ENCODE assay signal across 2 cellular contexts in the genomic region with DNA sequence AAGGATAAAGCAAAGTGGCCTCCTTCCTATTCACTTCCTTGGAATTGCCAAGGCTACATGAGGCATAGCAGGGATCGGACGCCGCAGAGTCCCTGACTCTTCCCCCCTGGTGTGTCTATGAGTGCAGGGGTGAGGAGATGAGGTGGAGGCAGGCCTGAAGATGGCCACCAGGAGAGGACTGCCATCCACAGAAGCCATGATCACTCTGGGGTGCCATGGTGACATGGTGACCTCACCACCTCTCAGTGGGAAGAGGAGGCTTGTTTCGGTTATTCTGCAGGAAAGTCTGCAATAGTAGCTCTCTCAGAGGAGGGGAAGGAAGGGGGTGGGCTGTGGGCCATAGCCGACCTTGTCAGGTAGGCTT.
TF ChIP-seq lines count a peak whose summit lies in the region.

No MANE protein-coding gene starts in this region.

TF ChIP-seq in SK-N-SH treated with all-trans-retinoic acid at 6 μM for 48 hours, 23 proteins besides CTCF, POLR2A, EP300 and RAD21 (continued from another document):
- TF ChIP-seq, protein P1, sequence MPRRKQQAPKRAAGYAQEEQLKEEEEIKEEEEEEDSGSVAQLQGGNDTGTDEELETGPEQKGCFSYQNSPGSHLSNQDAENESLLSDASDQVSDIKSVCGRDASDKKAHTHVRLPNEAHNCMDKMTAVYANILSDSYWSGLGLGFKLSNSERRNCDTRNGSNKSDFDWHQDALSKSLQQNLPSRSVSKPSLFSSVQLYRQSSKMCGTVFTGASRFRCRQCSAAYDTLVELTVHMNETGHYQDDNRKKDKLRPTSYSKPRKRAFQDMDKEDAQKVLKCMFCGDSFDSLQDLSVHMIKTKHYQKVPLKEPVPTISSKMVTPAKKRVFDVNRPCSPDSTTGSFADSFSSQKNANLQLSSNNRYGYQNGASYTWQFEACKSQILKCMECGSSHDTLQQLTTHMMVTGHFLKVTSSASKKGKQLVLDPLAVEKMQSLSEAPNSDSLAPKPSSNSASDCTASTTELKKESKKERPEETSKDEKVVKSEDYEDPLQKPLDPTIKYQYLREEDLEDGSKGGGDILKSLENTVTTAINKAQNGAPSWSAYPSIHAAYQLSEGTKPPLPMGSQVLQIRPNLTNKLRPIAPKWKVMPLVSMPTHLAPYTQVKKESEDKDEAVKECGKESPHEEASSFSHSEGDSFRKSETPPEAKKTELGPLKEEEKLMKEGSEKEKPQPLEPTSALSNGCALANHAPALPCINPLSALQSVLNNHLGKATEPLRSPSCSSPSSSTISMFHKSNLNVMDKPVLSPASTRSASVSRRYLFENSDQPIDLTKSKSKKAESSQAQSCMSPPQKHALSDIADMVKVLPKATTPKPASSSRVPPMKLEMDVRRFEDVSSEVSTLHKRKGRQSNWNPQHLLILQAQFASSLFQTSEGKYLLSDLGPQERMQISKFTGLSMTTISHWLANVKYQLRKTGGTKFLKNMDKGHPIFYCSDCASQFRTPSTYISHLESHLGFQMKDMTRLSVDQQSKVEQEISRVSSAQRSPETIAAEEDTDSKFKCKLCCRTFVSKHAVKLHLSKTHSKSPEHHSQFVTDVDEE (CRISPR knock-in tag; IDR thresholded peaks at IDR 0.05): no peak
- TF ChIP-seq TCF4 (CRISPR knock-in tag; IDR thresholded peaks at IDR 0.05; ENCODE audit: borderline replicate concordance) (no peak), ARNTL (CRISPR knock-in tag; IDR thresholded peaks at IDR 0.05; ENCODE audit: borderline replicate concordance, low read depth) (no peak), ZC3H10 (CRISPR knock-in tag; IDR thresholded peaks at IDR 0.05) (no peak), ZFP30 (CRISPR knock-in tag; IDR thresholded peaks at IDR 0.05) (no peak), CSDC2 (CRISPR knock-in tag; IDR thresholded peaks at IDR 0.05) (no peak), ZNF8 (CRISPR knock-in tag; IDR thresholded peaks at IDR 0.05) (no peak), RARB (CRISPR knock-in tag; IDR thresholded peaks at IDR 0.05) (no peak), GLIS3 (CRISPR knock-in tag; IDR thresholded peaks at IDR 0.05) (no peak), ESRRG (CRISPR knock-in tag; IDR thresholded peaks at IDR 0.05) (no peak), ZFP3 (CRISPR knock-in tag; IDR thresholded peaks at IDR 0.05) (no peak), SNAI2 (CRISPR knock-in tag; IDR thresholded peaks at IDR 0.05) (no peak), ZNF565 (CRISPR knock-in tag; conservative IDR thresholded peaks at IDR 0.05; ENCODE audit: low read depth) (no peak), ZNF70 (CRISPR knock-in tag; IDR thresholded peaks at IDR 0.05) (no peak)
- TF ChIP-seq, protein P2, sequence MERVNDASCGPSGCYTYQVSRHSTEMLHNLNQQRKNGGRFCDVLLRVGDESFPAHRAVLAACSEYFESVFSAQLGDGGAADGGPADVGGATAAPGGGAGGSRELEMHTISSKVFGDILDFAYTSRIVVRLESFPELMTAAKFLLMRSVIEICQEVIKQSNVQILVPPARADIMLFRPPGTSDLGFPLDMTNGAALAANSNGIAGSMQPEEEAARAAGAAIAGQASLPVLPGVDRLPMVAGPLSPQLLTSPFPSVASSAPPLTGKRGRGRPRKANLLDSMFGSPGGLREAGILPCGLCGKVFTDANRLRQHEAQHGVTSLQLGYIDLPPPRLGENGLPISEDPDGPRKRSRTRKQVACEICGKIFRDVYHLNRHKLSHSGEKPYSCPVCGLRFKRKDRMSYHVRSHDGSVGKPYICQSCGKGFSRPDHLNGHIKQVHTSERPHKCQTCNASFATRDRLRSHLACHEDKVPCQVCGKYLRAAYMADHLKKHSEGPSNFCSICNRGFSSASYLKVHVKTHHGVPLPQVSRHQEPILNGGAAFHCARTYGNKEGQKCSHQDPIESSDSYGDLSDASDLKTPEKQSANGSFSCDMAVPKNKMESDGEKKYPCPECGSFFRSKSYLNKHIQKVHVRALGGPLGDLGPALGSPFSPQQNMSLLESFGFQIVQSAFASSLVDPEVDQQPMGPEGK (CRISPR knock-in tag; IDR thresholded peaks at IDR 0.05; ENCODE audit: borderline replicate concordance): no peak
- TF ChIP-seq, protein P3, sequence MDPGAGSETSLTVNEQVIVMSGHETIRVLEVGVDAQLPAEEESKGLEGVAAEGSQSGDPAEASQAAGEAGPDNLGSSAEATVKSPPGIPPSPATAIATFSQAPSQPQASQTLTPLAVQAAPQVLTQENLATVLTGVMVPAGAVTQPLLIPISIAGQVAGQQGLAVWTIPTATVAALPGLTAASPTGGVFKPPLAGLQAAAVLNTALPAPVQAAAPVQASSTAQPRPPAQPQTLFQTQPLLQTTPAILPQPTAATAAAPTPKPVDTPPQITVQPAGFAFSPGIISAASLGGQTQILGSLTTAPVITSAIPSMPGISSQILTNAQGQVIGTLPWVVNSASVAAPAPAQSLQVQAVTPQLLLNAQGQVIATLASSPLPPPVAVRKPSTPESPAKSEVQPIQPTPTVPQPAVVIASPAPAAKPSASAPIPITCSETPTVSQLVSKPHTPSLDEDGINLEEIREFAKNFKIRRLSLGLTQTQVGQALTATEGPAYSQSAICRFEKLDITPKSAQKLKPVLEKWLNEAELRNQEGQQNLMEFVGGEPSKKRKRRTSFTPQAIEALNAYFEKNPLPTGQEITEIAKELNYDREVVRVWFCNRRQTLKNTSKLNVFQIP (CRISPR knock-in tag; IDR thresholded peaks at IDR 0.05; ENCODE audit: borderline replicate concordance, low read depth): no peak
- TF ChIP-seq, protein P4, sequence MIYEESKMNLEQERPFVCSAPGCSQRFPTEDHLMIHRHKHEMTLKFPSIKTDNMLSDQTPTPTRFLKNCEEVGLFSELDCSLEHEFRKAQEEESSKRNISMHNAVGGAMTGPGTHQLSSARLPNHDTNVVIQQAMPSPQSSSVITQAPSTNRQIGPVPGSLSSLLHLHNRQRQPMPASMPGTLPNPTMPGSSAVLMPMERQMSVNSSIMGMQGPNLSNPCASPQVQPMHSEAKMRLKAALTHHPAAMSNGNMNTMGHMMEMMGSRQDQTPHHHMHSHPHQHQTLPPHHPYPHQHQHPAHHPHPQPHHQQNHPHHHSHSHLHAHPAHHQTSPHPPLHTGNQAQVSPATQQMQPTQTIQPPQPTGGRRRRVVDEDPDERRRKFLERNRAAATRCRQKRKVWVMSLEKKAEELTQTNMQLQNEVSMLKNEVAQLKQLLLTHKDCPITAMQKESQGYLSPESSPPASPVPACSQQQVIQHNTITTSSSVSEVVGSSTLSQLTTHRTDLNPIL (CRISPR knock-in tag; IDR thresholded peaks at IDR 0.05; ENCODE audit: low read depth): no peak

TF ChIP-seq in SK-N-SH, 30 proteins besides CTCF, POLR2A, EP300 and RAD21 (continued from another document):
- TF ChIP-seq RXRA (IDR thresholded peaks at IDR 0.05; ENCODE audit: borderline replicate concordance, low read depth) (no peak), TCF12 (IDR thresholded peaks at IDR 0.05) (no peak), TAF1 (IDR thresholded peaks at IDR 0.05; ENCODE audit: borderline replicate concordance, low read depth, low read length) (no peak), GABPA (IDR thresholded peaks at IDR 0.05; ENCODE audit: low read depth) (no peak), SMC3 (IDR thresholded peaks at IDR 0.05; ENCODE audit: low read depth, low read length) (no peak), SIN3A (IDR thresholded peaks at IDR 0.05; ENCODE audit: borderline replicate concordance, low read depth, low read length) (no peak), MEF2A (IDR thresholded peaks at IDR 0.05; ENCODE audit: borderline replicate concordance, low read depth) (no peak), FOXJ3 (CRISPR knock-in tag; IDR thresholded peaks at IDR 0.05) (no peak)
- TF ChIP-seq, protein P5, sequence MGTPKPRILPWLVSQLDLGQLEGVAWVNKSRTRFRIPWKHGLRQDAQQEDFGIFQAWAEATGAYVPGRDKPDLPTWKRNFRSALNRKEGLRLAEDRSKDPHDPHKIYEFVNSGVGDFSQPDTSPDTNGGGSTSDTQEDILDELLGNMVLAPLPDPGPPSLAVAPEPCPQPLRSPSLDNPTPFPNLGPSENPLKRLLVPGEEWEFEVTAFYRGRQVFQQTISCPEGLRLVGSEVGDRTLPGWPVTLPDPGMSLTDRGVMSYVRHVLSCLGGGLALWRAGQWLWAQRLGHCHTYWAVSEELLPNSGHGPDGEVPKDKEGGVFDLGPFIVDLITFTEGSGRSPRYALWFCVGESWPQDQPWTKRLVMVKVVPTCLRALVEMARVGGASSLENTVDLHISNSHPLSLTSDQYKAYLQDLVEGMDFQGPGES (IDR thresholded peaks at IDR 0.05; ENCODE audit: low read depth, low read length): no peak
